In genomic region chr15:90871716-90872480, GRCh38 we compare ENCODE assay signal across 8 cellular contexts. TPM values are rescaled to one million over a fixed set of nuclear protein-coding genes. Genes with fewer than 3 reads are reported as not detected.
DNase-seq lines count a peak whose midpoint lies in the region; ATAC-seq and TF ChIP-seq lines count a peak whose summit lies in the region.

No MANE protein-coding gene starts in this region.

- H3K27ac ChIP-seq in adipose tissue (ENCODE audit: low read depth, low read length) (peak overlapping the region; percentile 97), spleen (peak overlapping the region; percentile 79 to 98 (median 96))

- DNase-seq in GM10248 (ENCODE audit: extremely low spot score) (peak; percentile 41), spleen (peak; percentile 88), NCI-H446 (lab: John Stamatoyannopoulos, UW) (no peak), medulla oblongata (ENCODE audit: extremely low spot score) (no peak), NCI-H187 (lab: John Stamatoyannopoulos, UW) (no peak)

- peaks cover 10% of the 10 kb centered on the region for H3K36me3 ChIP-seq in iPS-15b (ENCODE audit: control insufficient read depth, insufficient read depth, low read length)
- H3K36me3 ChIP-seq in spleen: peaks cover 0 to 20% (median 15%) of the 10 kb centered on the region in 6 donors

- ATAC-seq in HG03280 (IDR thresholded peaks at IDR 0.05; ENCODE audit: unreplicated experiment): peak; percentile 28

- TF ChIP-seq CTCF in GM10248 (IDR thresholded peaks at IDR 0.05; ENCODE audit: control extremely low read depth, extremely low read depth, low read depth, missing control alignments) (no peak), spleen (IDR thresholded peaks at IDR 0.05 in 8 of 11, conservative IDR thresholded peaks at IDR 0.05 in 3 of 11) (no peak)

- H3K4me1 ChIP-seq in iPS-15b (ENCODE audit: control insufficient read depth, insufficient read depth, low read length) (peaks cover 39% of the 10 kb centered on the region), spleen (peaks cover 26 to 72% (median 60%) of the 10 kb centered on the region in 6 donors)

- H3K9ac ChIP-seq in iPS-15b (ENCODE audit: low read depth, low read length): peak overlapping the region; percentile 47

- intact Hi-C loops in spleen (cut with DNase I; ENCODE audit: low total_unique reads): no loop called here

- H3K9me3 ChIP-seq in iPS-15b (ENCODE audit: control insufficient read depth, insufficient read depth, low read length): no peaks in the 10 kb centered on the region
- no peaks in the 10 kb centered on the region for H3K9me3 ChIP-seq in spleen

- WGBS in adipose tissue, 3 donors: 0 to 1% (median 1%) methylated on average over 34 to 77 of the region's 77 CpGs
- 1 to 7% (median 2%) methylated on average over 13 to 77 of the region's 77 CpGs for WGBS in spleen, 5 donors

- CTCF ChIA-PET in GM10248 (lab: Yijun Ruan, JAX): interaction anchor here (2.8 kb wide), 1 partner anchor 14 kb away, joined by 14 read pairs; the partner anchor contains the start of gene FES

- H3K4me3 ChIP-seq in iPS-15b (ENCODE audit: low read depth, low read length) (peak overlapping the region; percentile 67), spleen (peak overlapping the region; percentile 45 to 93 (median 70))

- TF ChIP-seq POLR2A in spleen (IDR thresholded peaks at IDR 0.05): no peak

- H3K27me3 ChIP-seq in iPS-15b (ENCODE audit: control insufficient read depth, insufficient read depth, low read length) (no peaks in the 10 kb centered on the region), spleen (replicated peaks in 1 of 7) (no peaks in the 10 kb centered on the region)

- POLR2A ChIA-PET in GM10248 (lab: Yijun Ruan, JAX): interaction anchor here (0.5 kb wide), 1 partner anchor 168 kb away, joined by 4 read pairs; no protein-coding TSS in a partner anchor

RNA-seq across cellular contexts. Expression of gene FURIN, which starts 3.5 kb away (rescaled TPM):
- polyA plus RNA-seq in adipose tissue: 10 to 100 TPM; 57.0 to 93.0 (median 87.1) TPM
- total RNA-seq in spleen: 100 to 1,000 TPM in 2 of 7 donors, 10 to 100 TPM in 5; 62.0 to 139 (median 86.8) TPM
- polyA plus RNA-seq in spleen: 10 to 100 TPM in 2 of 3 donors, 1 to 10 TPM in 1; 10.0 to 33.3 (median 10.9) TPM

RNA-seq across cellular contexts. Expression of gene FES, which starts 12.4 kb away (rescaled TPM):
- polyA plus RNA-seq in adipose tissue (10 to 100 TPM; 10.4 to 49.3 (median 42.4) TPM), spleen (100 to 1,000 TPM in 1 of 3 donors, 10 to 100 TPM in 2; 39.5 to 176 (median 89.2) TPM)
- total RNA-seq in spleen: 100 to 1,000 TPM; 150 to 369 (median 272) TPM

RNA-seq across cellular contexts. Expression of gene MAN2A2, which starts 31.2 kb away (rescaled TPM):
- polyA plus RNA-seq in adipose tissue (10 to 100 TPM; 49.5 to 68.3 (median 50.2) TPM), spleen (10 to 100 TPM; 13.7 to 46.1 (median 24.0) TPM)
- total RNA-seq in spleen: 100 to 1,000 TPM; 105 to 167 (median 120) TPM

Comparison
In these comparisons a context has a peak if more than half of its experiments do, and no peak if none do; other contexts are left out.
1. DNase-seq: peak in GM10248 (single experiment) and spleen (single experiment); none in NCI-H446 (0 of 2), medulla oblongata (single experiment) and NCI-H187 (0 of 2).